ENCODE assay signal across 20 cellular contexts in genomic region chr15:80240261-80240660, GRCh38. TPM values are rescaled to one million over a fixed set of nuclear protein-coding genes. Genes with fewer than 3 reads are reported as not detected.
DNase-seq lines count a peak whose midpoint lies in the region; ATAC-seq and TF ChIP-seq lines count a peak whose summit lies in the region.
"Had no signal": no experiment of that assay in that cellular context is flagged by ENCODE, and none has a peak within 500 bp of the region (broad histone marks: within the 10 kb centered on the region; RNA-seq: fewer than 3 reads in every experiment).

No MANE protein-coding gene starts in this region.

- no peak overlapping the region for H3K27ac Mint-ChIP-seq in chondrocyte (ENCODE audit: unreplicated experiment)
- H3K27ac Mint-ChIP-seq in natural killer cell treated with Interleukin-12 subunit alpha and Interleukin-12 subunit beta and Interleukin-15 and Interleukin-18, amount 100 ng/mL, for 72 hours, result no peak overlapping the region
- H3K27ac Mint-ChIP-seq: CD8-positive, alpha-beta T cell; HFFc6 had no signal

- no peaks in the 10 kb centered on the region for H3K9me3 ChIP-seq in WERI-Rb-1 (ENCODE audit: severe bottlenecking)

- H3K4me1 Mint-ChIP-seq in chondrocyte (ENCODE audit: low read depth), result no peaks in the 10 kb centered on the region
- no peaks in the 10 kb centered on the region for H3K4me1 Mint-ChIP-seq in natural killer cell treated with Interleukin-12 subunit alpha and Interleukin-12 subunit beta and Interleukin-15 and Interleukin-18, amount 100 ng/mL, for 72 hours (ENCODE audit: low read depth in 2 of 2)

- H3K4me3 ChIP-seq in WERI-Rb-1 (ENCODE audit: low read depth, low read length), result no peak overlapping the region

- H3K27me3 Mint-ChIP-seq in chondrocyte (ENCODE audit: low read depth), result peaks cover 33% of the 10 kb centered on the region
- H3K27me3 Mint-ChIP-seq in natural killer cell treated with Interleukin-12 subunit alpha and Interleukin-12 subunit beta and Interleukin-15 and Interleukin-18, amount 100 ng/mL, for 72 hours, result peaks cover 21 to 30% of the 10 kb centered on the region in 2 donors

- H3K9me3 Mint-ChIP-seq in chondrocyte (ENCODE audit: low read depth), result no peaks in the 10 kb centered on the region
- no peaks in the 10 kb centered on the region for H3K9me3 Mint-ChIP-seq in natural killer cell treated with Interleukin-12 subunit alpha and Interleukin-12 subunit beta and Interleukin-15 and Interleukin-18, amount 100 ng/mL, for 72 hours
- H3K9me3 Mint-ChIP-seq: CD8-positive, alpha-beta T cell; HFFc6 had no signal

- no peak for TF ChIP-seq CTCF in WERI-Rb-1 (IDR thresholded peaks at IDR 0.05; ENCODE audit: low read depth, low read length)
- TF ChIP-seq CTCF in chondrocyte (IDR thresholded peaks at IDR 0.05), result no peak

- H3K27ac ChIP-seq in WERI-Rb-1, result no peak overlapping the region
- H3K27ac ChIP-seq: C4-2B, HL-60 had no signal

- no peaks in the 10 kb centered on the region for H3K36me3 ChIP-seq in WERI-Rb-1

- no peaks in the 10 kb centered on the region for H3K27me3 ChIP-seq in WERI-Rb-1 (ENCODE audit: insufficient read depth, low read depth, severe bottlenecking)

- no peaks in the 10 kb centered on the region for H3K36me3 Mint-ChIP-seq in chondrocyte (ENCODE audit: low read depth)
- no peaks in the 10 kb centered on the region for H3K36me3 Mint-ChIP-seq in natural killer cell treated with Interleukin-12 subunit alpha and Interleukin-12 subunit beta and Interleukin-15 and Interleukin-18, amount 100 ng/mL, for 72 hours
- H3K36me3 Mint-ChIP-seq: CD8-positive, alpha-beta T cell had no signal

- DNase-seq in NCI-H82 (lab: John Stamatoyannopoulos, UW) (peak; percentile 38), NCI-H82 treated with DMSO at 0.1 percent for 48 hours (lab: John Stamatoyannopoulos, UW; ENCODE audit: unreplicated experiment) (no peak), WERI-Rb-1 (peak; percentile 42), medulla oblongata (ENCODE audit: extremely low spot score) (peak; percentile 35), SHP77 treated with DMSO at 0.1 percent for 48 hours (lab: John Stamatoyannopoulos, UW) (no peak), chondrocyte (ENCODE audit: low spot score) (no peak)
- no peak for DNase-seq in natural killer cell treated with Interleukin-12 subunit alpha and Interleukin-12 subunit beta and Interleukin-15 and Interleukin-18, amount 100 ng/mL, for 72 hours (ENCODE audit: low spot score)
- DNase-seq: 8988T; AML-193; CD8-positive, alpha-beta T cell; COR-L47; DMS153; DMS79 treated with DMSO at 0.1 percent for 48 hours; EL; GDM1; HCEC 1CT; HFFc6; IMR-90 had no signal

- ATAC-seq in natural killer cell treated with Interleukin-12 subunit alpha and Interleukin-12 subunit beta and Interleukin-15 and Interleukin-18, amount 100 ng/mL, for 72 hours, result no peak
- ATAC-seq: CD8-positive, alpha-beta T cell had no signal

- H3K4me3 Mint-ChIP-seq in chondrocyte (ENCODE audit: unreplicated experiment), result no peak overlapping the region
- H3K4me3 Mint-ChIP-seq in natural killer cell treated with Interleukin-12 subunit alpha and Interleukin-12 subunit beta and Interleukin-15 and Interleukin-18, amount 100 ng/mL, for 72 hours, result no peak overlapping the region
- H3K4me3 Mint-ChIP-seq: CD8-positive, alpha-beta T cell; HFFc6 had no signal

RNA-seq across cellular contexts. Expression of gene CTXND1, which starts 11.8 kb away (rescaled TPM):
- total RNA-seq in chondrocyte, result not detected in 3 replicates
- not detected for total RNA-seq in natural killer cell treated with Interleukin-12 subunit alpha and Interleukin-12 subunit beta and Interleukin-15 and Interleukin-18, amount 100 ng/mL, for 72 hours
- total RNA-seq: CD8-positive, alpha-beta T cell; HFFc6; IMR-90 had no signal

Comparison
In these comparisons a context has a peak if more than half of its experiments do, and no peak if none do; other contexts are left out.
1. DNase-seq: peak in NCI-H82 (single experiment), WERI-Rb-1 (single experiment) and medulla oblongata (single experiment); none in NCI-H82 treated with DMSO at 0.1 percent for 48 hours (single experiment), SHP77 treated with DMSO at 0.1 percent for 48 hours (single experiment), chondrocyte (single experiment) and natural killer cell treated with Interleukin-12 subunit alpha and Interleukin-12 subunit beta and Interleukin-15 and Interleukin-18, amount 100 ng/mL, for 72 hours (single experiment).